In genomic region chr19:31506102-31506501, GRCh38 we compare ENCODE assay signal across 22 cellular contexts.
"Had no signal": no experiment of that assay in that cellular context is flagged by ENCODE, and none has a peak within 500 bp of the region (broad histone marks: within the 10 kb centered on the region; RNA-seq: fewer than 3 reads in every experiment).

No MANE protein-coding gene starts in this region.

- H3K27me3 ChIP-seq: SJCRH30 had no signal

- H3K4me1 Mint-ChIP-seq: IgD-negative memory B cell had no signal

- H3K4me3 ChIP-seq: K562, SJCRH30 had no signal

- ATAC-seq: K562, SK-N-SH treated with all-trans-retinoic acid at 6 μM for 48 hours had no signal

- H3K4me1 ChIP-seq: SJCRH30 had no signal

- H3K27me3 Mint-ChIP-seq: IgD-negative memory B cell had no signal

- H3K4me3 Mint-ChIP-seq: IgD-negative memory B cell had no signal

- H3K27ac Mint-ChIP-seq: IgD-negative memory B cell had no signal

- H3K36me3 ChIP-seq: SJCRH30 had no signal

- H3K27ac ChIP-seq: HL-60, KMS-11, SJCRH30 had no signal

- H3K9me3 ChIP-seq: SJCRH30 had no signal

- DNase-seq: Kasumi-1, MM.1S, NCI-H1092 treated with DMSO at 0.1 percent for 48 hours, NCI-H1436, NCI-H187, NCI-H2029, NCI-H2081 treated with DMSO at 0.1 percent for 48 hours, NCI-H2171, NCI-H226, NCI-H446, NCI-H510A, NCI-H524 treated with DMSO at 0.1 percent for 48 hours, NCI-H69, NCI-H774, RPMI8226, SHP77 treated with DMSO at 0.1 percent for 48 hours, SJCRH30 had no signal
